Comparison of ENCODE assay signal across 36 cellular contexts in the genomic region with DNA sequence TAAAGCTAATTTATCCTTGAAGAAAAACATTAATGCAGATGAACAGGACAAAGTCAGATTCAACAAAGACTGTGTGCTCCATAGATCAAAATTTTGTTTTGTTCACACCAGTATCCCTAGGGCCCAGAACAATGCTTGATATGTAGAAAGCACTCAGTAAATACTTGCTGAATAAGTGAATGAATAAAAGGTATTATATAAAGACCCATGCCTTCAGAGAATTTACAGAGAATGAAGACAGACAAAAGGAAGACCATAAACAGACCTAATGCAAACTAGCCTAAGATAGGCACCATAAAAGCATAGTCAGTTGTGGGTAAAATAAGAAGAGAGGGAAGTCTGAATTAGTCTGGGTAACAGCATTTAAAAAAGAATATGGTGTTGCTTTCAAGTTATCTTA. TPM values are rescaled to one million over a fixed set of nuclear protein-coding genes. Genes with fewer than 3 reads are reported as not detected.
"Had no signal": no experiment of that assay in that cellular context is flagged by ENCODE, and none has a peak within 500 bp of the region (broad histone marks: within the 10 kb centered on the region; RNA-seq: fewer than 3 reads in every experiment).

No MANE protein-coding gene starts in this region.

- H3K36me3 ChIP-seq: MG63 had no signal

- H3K27me3 ChIP-seq: MG63 had no signal

- H3K27ac ChIP-seq: KMS-11 had no signal

- DNase-seq: Karpas-422, Kasumi-1, MG63, MM.1S, MV-4-11, NCI-H1048, NCI-H1092, NCI-H1092 treated with DMSO at 0.1 percent for 48 hours, NCI-H1105, NCI-H1105 treated with DMSO at 0.1 percent for 48 hours, NCI-H1417, NCI-H1417 treated with DMSO at 0.1 percent for 48 hours, NCI-H1436, NCI-H1436 treated with DMSO at 0.1 percent for 48 hours, NCI-H146, NCI-H1694, NCI-H1694 treated with DMSO at 0.1 percent for 48 hours, NCI-H187, NCI-H187 treated with DMSO at 0.1 percent for 48 hours, NCI-H1930, NCI-H2029, NCI-H2029 treated with DMSO at 0.1 percent for 48 hours, NCI-H2081 treated with DMSO at 0.1 percent for 48 hours, NCI-H2107, NCI-H2171, NCI-H2227 treated with DMSO at 0.1 percent for 48 hours, NCI-H226, NCI-H345, NCI-H446, NCI-H446 treated with DMSO at 0.1 percent for 48 hours, NCI-H510A, NCI-H510A treated with DMSO at 0.1 percent for 48 hours, NCI-H524, NCI-H524 treated with DMSO at 0.1 percent for 48 hours had no signal

- H3K9me3 ChIP-seq: MG63 had no signal

- H3K9ac ChIP-seq: KMS-11 had no signal

- H3K4me3 ChIP-seq: MG63 had no signal

- H3K4me2 ChIP-seq: KMS-11 had no signal

RNA-seq across cellular contexts. Expression of gene TMCC3, which starts 47.3 kb away (rescaled TPM):
- total RNA-seq: NCI-H460 had no signal
